ENCODE assay signal across 21 cellular contexts in the genomic region with DNA sequence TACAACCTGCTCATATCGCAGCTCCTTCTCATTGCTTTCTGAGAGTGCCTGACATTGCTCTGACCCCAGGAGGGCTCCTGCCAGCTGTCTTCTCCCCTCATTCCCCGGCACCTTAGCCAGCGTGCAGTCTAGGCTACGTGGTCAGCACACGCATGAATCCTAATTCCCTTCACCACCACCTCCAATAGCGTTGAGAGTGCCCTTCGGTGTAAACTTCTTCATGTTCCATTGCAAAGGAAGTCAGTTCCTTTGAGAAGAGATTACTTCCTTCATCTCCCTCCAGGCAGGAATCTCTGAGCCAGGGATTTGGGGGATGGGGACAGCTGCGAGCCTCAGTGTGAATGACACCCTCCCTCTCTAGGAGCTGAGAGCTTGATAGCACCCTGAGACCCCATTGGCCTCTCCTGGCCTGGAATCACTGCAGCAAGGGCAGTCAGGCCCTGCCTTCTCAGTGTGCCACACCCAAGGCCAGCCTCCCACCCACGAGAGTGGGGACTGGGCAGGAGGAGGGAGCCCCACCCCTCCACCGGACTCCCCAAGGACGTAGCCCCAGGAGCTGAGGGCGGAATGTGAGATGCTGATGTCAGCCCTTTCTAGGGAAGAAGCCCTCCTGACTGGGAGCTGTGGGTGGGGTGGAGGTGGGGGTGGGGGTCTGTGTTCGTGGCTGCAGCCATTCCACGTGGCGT.
"Had no signal": no experiment of that assay in that cellular context is flagged by ENCODE, and none has a peak within 500 bp of the region (broad histone marks: within the 10 kb centered on the region; RNA-seq: fewer than 3 reads in every experiment).

No MANE protein-coding gene starts in this region.

- H3K4me1 Mint-ChIP-seq: activated B cell treated with CpG ODN at 0.5 μM for 24 hours; central memory CD8-positive, alpha-beta T cell; stimulated activated effector memory CD8-positive, alpha-beta T cell treated with anti-CD3 and anti-CD28 coated beads, Interleukin-12 subunit alpha, Interleukin-12 subunit beta, amount 100 ng/mL, for 72 hours had no signal

- H3K4me3 ChIP-seq: esophagus muscularis mucosa, gastroesophageal sphincter, heart right ventricle, lower lobe of right lung, ovary, right lobe of liver had no signal

- H3K27ac Mint-ChIP-seq: activated B cell treated with CpG ODN at 0.5 μM for 24 hours; activated T-helper 1 cell treated with anti-CD3 and anti-CD28 coated beads, Interleukin-12 subunit alpha, Interleukin-12 subunit beta, Interleukin-2, Interleukin-4 antibody, amounts not matched to agents 30 ng/mL and 10 ng/mL and 1 ng/mL, durations not matched to agents 14 hours and 24 hours and 36 hours; stimulated activated effector memory CD8-positive, alpha-beta T cell treated with anti-CD3 and anti-CD28 coated beads, Interleukin-12 subunit alpha, Interleukin-12 subunit beta, amount 100 ng/mL, for 72 hours had no signal

- H3K27me3 Mint-ChIP-seq: activated B cell treated with CpG ODN at 0.5 μM for 24 hours; central memory CD8-positive, alpha-beta T cell had no signal

- DNase-seq: activated B cell treated with CpG ODN at 0.5 μM for 24 hours; activated CD4-positive, alpha-beta T cell treated with anti-CD3 and anti-CD28 coated beads for 48 hours; activated naive CD4-positive, alpha-beta T cell; activated T-cell treated with anti-CD3 and anti-CD28 coated beads for 4 hours; aorta; brain microvascular endothelial cell; cortex of kidney; effector CD4-positive, alpha-beta T cell; heart right ventricle; lower lobe of right lung; naive thymus-derived CD8-positive, alpha-beta T cell; small intestine; stimulated activated CD4-positive, alpha-beta T cell treated with anti-CD3 and anti-CD28 coated beads, Interleukin-4, amount 100 ng/mL, for 1 hour; SW 1271 had no signal

- H3K4me3 Mint-ChIP-seq: activated B cell treated with CpG ODN at 0.5 μM for 24 hours; activated T-helper 1 cell treated with anti-CD3 and anti-CD28 coated beads, Interleukin-12 subunit alpha, Interleukin-12 subunit beta, Interleukin-2, Interleukin-4 antibody, amounts not matched to agents 30 ng/mL and 10 ng/mL and 1 ng/mL, durations not matched to agents 14 hours and 24 hours and 36 hours; central memory CD8-positive, alpha-beta T cell; naive thymus-derived CD8-positive, alpha-beta T cell; stimulated activated effector memory CD8-positive, alpha-beta T cell treated with anti-CD3 and anti-CD28 coated beads, Interleukin-12 subunit alpha, Interleukin-12 subunit beta, amount 100 ng/mL, for 72 hours had no signal

- ATAC-seq: gastroesophageal sphincter; lower lobe of right lung; naive thymus-derived CD8-positive, alpha-beta T cell; right lobe of liver; stimulated activated effector memory CD8-positive, alpha-beta T cell treated with anti-CD3 and anti-CD28 coated beads, Interleukin-12 subunit alpha, Interleukin-12 subunit beta, amount 100 ng/mL, for 72 hours had no signal

- H3K9me3 ChIP-seq: ovary had no signal
